In genomic region chr2:12688898-12689297, GRCh38 we compare ENCODE assay signal across 7 cellular contexts.
"Had no signal": no experiment of that assay in that cellular context is flagged by ENCODE, and none has a peak within 500 bp of the region (broad histone marks: within the 10 kb centered on the region; RNA-seq: fewer than 3 reads in every experiment).

No MANE protein-coding gene starts in this region.

- H3K4me3 Mint-ChIP-seq: IgD-negative memory B cell had no signal

- FAIRE-seq: HepG2, HTR-8/SVneo, K562 had no signal

- H3K27ac ChIP-seq: HL-60 had no signal

- DNase-seq: IMR-90, KBM-7 had no signal

- H3K4me3 ChIP-seq: K562 had no signal

- H3K27ac Mint-ChIP-seq: IgD-negative memory B cell had no signal

- ATAC-seq: HepG2, K562 had no signal
